8 cellular contexts compared by ENCODE assay signal in genomic region chr12:1630081-1630826, GRCh38. TPM values are rescaled to one million over a fixed set of nuclear protein-coding genes. Genes with fewer than 3 reads are reported as not detected.
DNase-seq lines count a peak whose midpoint lies in the region; ATAC-seq and TF ChIP-seq lines count a peak whose summit lies in the region.

No MANE protein-coding gene starts in this region.

- TF ChIP-seq CTCF in omental fat pad (IDR thresholded peaks at IDR 0.05) = no peak

- H3K4me1 ChIP-seq in ES-I3 (ENCODE audit: insufficient read depth, low read length) = peaks cover 18% of the 10 kb centered on the region

- ATAC-seq in activated T-helper 17 cell treated with anti-CD3 and anti-CD28 coated beads, Interleukin-2, amount 50 U/mL, for 72 hours (replicated peaks) = peak; percentile 51
- ATAC-seq in omental fat pad (ENCODE audit: low FRiP score) (peak; percentile 15), HG02852 (IDR thresholded peaks at IDR 0.05; ENCODE audit: unreplicated experiment) (no peak), GM18519 (IDR thresholded peaks at IDR 0.05; ENCODE audit: low FRiP score, unreplicated experiment) (no peak)

- H3K9me3 ChIP-seq in ES-I3 (ENCODE audit: control insufficient read depth, insufficient read depth, low read length) = no peaks in the 10 kb centered on the region

- no peak overlapping the region for H3K27ac Mint-ChIP-seq in activated T-helper 17 cell treated with anti-CD3 and anti-CD28 coated beads, Interleukin-2, amount 50 U/mL, for 72 hours

- peak overlapping the region; percentile 53; the same call in 1 of the 2 replicates for H3K9ac ChIP-seq in ES-I3 (ENCODE audit: low read depth, low read length)

- H3K36me3 Mint-ChIP-seq in activated T-helper 17 cell treated with anti-CD3 and anti-CD28 coated beads, Interleukin-2, amount 50 U/mL, for 72 hours (ENCODE audit: low read depth) = no peaks in the 10 kb centered on the region

- H3K36me3 ChIP-seq in ES-I3 (ENCODE audit: insufficient read depth, low read length) = no peaks in the 10 kb centered on the region

- H3K4me1 Mint-ChIP-seq in activated T-helper 17 cell treated with anti-CD3 and anti-CD28 coated beads, Interleukin-2, amount 50 U/mL, for 72 hours = no peaks in the 10 kb centered on the region

- H3K27me3 Mint-ChIP-seq in activated T-helper 17 cell treated with anti-CD3 and anti-CD28 coated beads, Interleukin-2, amount 50 U/mL, for 72 hours = peaks cover 48% of the 10 kb centered on the region

- H3K4me3 Mint-ChIP-seq in activated T-helper 17 cell treated with anti-CD3 and anti-CD28 coated beads, Interleukin-2, amount 50 U/mL, for 72 hours = peak overlapping the region; percentile 59

- DNase-seq in NCI-H128 (lab: John Stamatoyannopoulos, UW; ENCODE audit: unreplicated experiment) = peak; percentile 35
- peak; percentile 44 for DNase-seq in germinal center (ENCODE audit: low spot score)
- no peak for DNase-seq in omental fat pad (ENCODE audit: low spot score)
- no peak for DNase-seq in DMS153 (lab: John Stamatoyannopoulos, UW)

- no peaks in the 10 kb centered on the region for H3K9me3 Mint-ChIP-seq in activated T-helper 17 cell treated with anti-CD3 and anti-CD28 coated beads, Interleukin-2, amount 50 U/mL, for 72 hours

RNA-seq across cellular contexts. Expression of gene WNT5B, which starts 1.2 kb away (rescaled TPM):
- under 1 TPM; 0.26 to 0.30 TPM for total RNA-seq in activated T-helper 17 cell treated with anti-CD3 and anti-CD28 coated beads, Interleukin-2, amount 50 U/mL, for 72 hours
- total RNA-seq in omental fat pad = 1 to 10 TPM; 3.6 to 9.0 (median 4.0) TPM

RNA-seq across cellular contexts. Expression of gene FBXL14, which starts 35.9 kb away (rescaled TPM):
- 10 to 100 TPM; 22.2 to 29.8 TPM for total RNA-seq in activated T-helper 17 cell treated with anti-CD3 and anti-CD28 coated beads, Interleukin-2, amount 50 U/mL, for 72 hours
- total RNA-seq in omental fat pad = 10 to 100 TPM in 2 of 4 donors, 1 to 10 TPM in 2; 7.3 to 15.6 (median 10.1) TPM

Comparison
In these comparisons a context has a peak if more than half of its experiments do, and no peak if none do; other contexts are left out.
1. DNase-seq: peak in NCI-H128 (single experiment) and germinal center (single experiment); none in omental fat pad (single experiment) and DMS153 (single experiment).
2. ATAC-seq: peak in activated T-helper 17 cell treated with anti-CD3 and anti-CD28 coated beads, Interleukin-2, amount 50 U/mL, for 72 hours (single experiment) and omental fat pad (single experiment); none in HG02852 (single experiment) and GM18519 (single experiment).